8 cellular contexts compared by ENCODE assay signal in the genomic region with DNA sequence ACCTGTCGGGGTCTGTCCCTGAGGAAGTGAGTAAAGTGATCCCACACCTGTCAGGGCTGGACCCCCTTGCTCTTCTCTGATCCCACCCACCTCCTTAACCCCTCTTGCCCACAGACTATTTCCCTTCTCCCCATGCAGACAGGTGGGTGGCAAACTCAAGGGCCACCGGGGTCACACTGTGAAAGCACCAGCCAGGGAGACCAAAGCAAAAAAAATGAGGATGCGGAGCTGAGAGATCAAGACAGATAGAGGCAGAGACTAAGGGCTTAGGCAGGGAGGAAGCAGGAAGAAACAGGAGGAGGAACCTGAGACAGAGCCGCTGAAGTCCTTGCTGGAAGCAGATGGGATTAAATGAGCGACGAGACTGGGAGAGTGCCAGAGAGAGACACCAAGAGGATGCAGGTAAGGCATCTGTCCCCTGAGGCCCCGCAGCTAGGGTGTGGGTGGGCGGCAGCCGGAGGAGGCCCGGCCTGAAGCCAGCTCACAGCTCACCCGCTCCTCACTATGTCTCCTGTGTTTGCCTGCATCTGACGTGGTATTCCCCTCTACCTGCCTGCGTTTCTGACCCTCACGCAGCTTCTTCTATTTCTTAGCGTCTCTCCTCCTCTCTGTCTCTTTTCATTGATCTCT. TPM values are rescaled to one million over a fixed set of nuclear protein-coding genes. Genes with fewer than 3 reads are reported as not detected.
DNase-seq lines count a peak whose midpoint lies in the region; ATAC-seq and TF ChIP-seq lines count a peak whose summit lies in the region.

No MANE protein-coding gene starts in this region.

- intact Hi-C loops in activated T-helper 2 cell treated with anti-CD3 and anti-CD28 coated beads, Interferon-gamma antibody, Interleukin-2, Interleukin-4, amounts not matched to agents 10 μg/mL and 5 μg/mL and 100 μg/mL, durations not matched to agents 14 hours and 24 hours and 36 hours (cut with micrococcal nuclease) = no loop called here

- H3K27me3 ChIP-seq in kidney epithelial cell (ENCODE audit: control insufficient read depth, insufficient read depth, low read length) = no peaks in the 10 kb centered on the region
- H3K27me3 ChIP-seq in tibial nerve = no peaks in the 10 kb centered on the region

- H3K4me3 ChIP-seq in kidney epithelial cell (ENCODE audit: low read depth, low read length) = peak overlapping the region; percentile 43
- peak overlapping the region; percentile 49 to 71 (median 57) for H3K4me3 ChIP-seq in tibial nerve

- H3K36me3 ChIP-seq in kidney epithelial cell (ENCODE audit: control insufficient read depth, insufficient read depth, low read length) = no peaks in the 10 kb centered on the region
- peaks cover 0 to 13% (median 0%) of the 10 kb centered on the region in 3 donors for H3K36me3 ChIP-seq in tibial nerve

- H3K4me1 Mint-ChIP-seq in activated T-cell treated with anti-CD3 and anti-CD28 coated beads, Interleukin-2, amount 50 U/mL, for 24 hours (ENCODE audit: low read depth) = peaks cover 17% of the 10 kb centered on the region
- H3K4me1 Mint-ChIP-seq in activated T-helper 2 cell treated with anti-CD3 and anti-CD28 coated beads, Interferon-gamma antibody, Interleukin-2, Interleukin-4, amounts not matched to agents 10 μg/mL and 5 μg/mL and 100 μg/mL, durations not matched to agents 14 hours and 24 hours and 36 hours (ENCODE audit: low read depth) = peaks cover 14% of the 10 kb centered on the region

- no peak for TF ChIP-seq CTCF in kidney epithelial cell (IDR thresholded peaks at IDR 0.05; ENCODE audit: insufficient read depth, low read length, poor library complexity, severe bottlenecking)
- no peak for TF ChIP-seq CTCF in tibial nerve (IDR thresholded peaks at IDR 0.05)

- H3K9me3 ChIP-seq in tibial nerve = no peaks in the 10 kb centered on the region

- TF ChIP-seq EP300 in tibial nerve (IDR thresholded peaks at IDR 0.05) = no peak

- peaks cover 22% of the 10 kb centered on the region for H3K36me3 Mint-ChIP-seq in activated T-cell treated with anti-CD3 and anti-CD28 coated beads, Interleukin-2, amount 50 U/mL, for 24 hours (ENCODE audit: low read depth)
- peaks cover 4% of the 10 kb centered on the region for H3K36me3 Mint-ChIP-seq in activated T-helper 2 cell treated with anti-CD3 and anti-CD28 coated beads, Interferon-gamma antibody, Interleukin-2, Interleukin-4, amounts not matched to agents 10 μg/mL and 5 μg/mL and 100 μg/mL, durations not matched to agents 14 hours and 24 hours and 36 hours (ENCODE audit: low read depth)

- H3K27me3 Mint-ChIP-seq in activated T-cell treated with anti-CD3 and anti-CD28 coated beads, Interleukin-2, amount 50 U/mL, for 24 hours = peaks cover 21% of the 10 kb centered on the region
- no peaks in the 10 kb centered on the region for H3K27me3 Mint-ChIP-seq in activated T-helper 2 cell treated with anti-CD3 and anti-CD28 coated beads, Interferon-gamma antibody, Interleukin-2, Interleukin-4, amounts not matched to agents 10 μg/mL and 5 μg/mL and 100 μg/mL, durations not matched to agents 14 hours and 24 hours and 36 hours (ENCODE audit: low read depth)

- no peak for DNase-seq in activated T-cell treated with anti-CD3 and anti-CD28 coated beads, Interleukin-2, amount 50 U/mL, for 24 hours
- DNase-seq in activated T-cell treated with anti-CD3 and anti-CD28 coated beads, Interleukin-2, amount 50 U/mL, for 1 hour = no peak
- DNase-seq in activated T-helper 2 cell treated with anti-CD3 and anti-CD28 coated beads, Interferon-gamma antibody, Interleukin-2, Interleukin-4, amounts not matched to agents 10 μg/mL and 5 μg/mL and 100 μg/mL, durations not matched to agents 14 hours and 24 hours and 36 hours (ENCODE audit: low spot score) = no peak
- DNase-seq in kidney epithelial cell (ENCODE audit: low read depth) (no peak), tibial nerve (ENCODE audit: low spot score in 2 of 2) (no peak)

- ATAC-seq in HG03378 (IDR thresholded peaks at IDR 0.05; ENCODE audit: unreplicated experiment) = no peak
- no peak for ATAC-seq in HG03097 (IDR thresholded peaks at IDR 0.05; ENCODE audit: low FRiP score, unreplicated experiment)
- ATAC-seq in HG02588 (IDR thresholded peaks at IDR 0.05; ENCODE audit: unreplicated experiment) = no peak

- peak overlapping the region; percentile 74 for H3K4me3 Mint-ChIP-seq in activated T-cell treated with anti-CD3 and anti-CD28 coated beads, Interleukin-2, amount 50 U/mL, for 24 hours
- peak overlapping the region; percentile 87 for H3K4me3 Mint-ChIP-seq in activated T-helper 2 cell treated with anti-CD3 and anti-CD28 coated beads, Interferon-gamma antibody, Interleukin-2, Interleukin-4, amounts not matched to agents 10 μg/mL and 5 μg/mL and 100 μg/mL, durations not matched to agents 14 hours and 24 hours and 36 hours (ENCODE audit: low read depth)

- no peak for TF ChIP-seq POLR2A in tibial nerve (IDR thresholded peaks at IDR 0.05)

- H3K4me1 ChIP-seq in tibial nerve = peaks cover 0 to 6% (median 3%) of the 10 kb centered on the region in 4 donors

- 36 to 54% methylated on average over 10 to 15 of the region's 15 CpGs for WGBS in tibial nerve, 2 donors

- no peaks in the 10 kb centered on the region for H3K9me3 Mint-ChIP-seq in activated T-cell treated with anti-CD3 and anti-CD28 coated beads, Interleukin-2, amount 50 U/mL, for 24 hours
- no peaks in the 10 kb centered on the region for H3K9me3 Mint-ChIP-seq in activated T-helper 2 cell treated with anti-CD3 and anti-CD28 coated beads, Interferon-gamma antibody, Interleukin-2, Interleukin-4, amounts not matched to agents 10 μg/mL and 5 μg/mL and 100 μg/mL, durations not matched to agents 14 hours and 24 hours and 36 hours

- H3K27ac ChIP-seq in tibial nerve = peak overlapping the region in 3 of 4 donors; percentile 78 to 89 (median 86)

- H3K27ac Mint-ChIP-seq in activated T-cell treated with anti-CD3 and anti-CD28 coated beads, Interleukin-2, amount 50 U/mL, for 24 hours = peak overlapping the region; percentile 69
- H3K27ac Mint-ChIP-seq in activated T-helper 2 cell treated with anti-CD3 and anti-CD28 coated beads, Interferon-gamma antibody, Interleukin-2, Interleukin-4, amounts not matched to agents 10 μg/mL and 5 μg/mL and 100 μg/mL, durations not matched to agents 14 hours and 24 hours and 36 hours = peak overlapping the region; percentile 64

RNA-seq across cellular contexts. Expression of gene TIMM17B, which starts 7.2 kb away (rescaled TPM):
- total RNA-seq in activated T-helper 2 cell treated with anti-CD3 and anti-CD28 coated beads, Interferon-gamma antibody, Interleukin-2, Interleukin-4, amounts not matched to agents 10 μg/mL and 5 μg/mL and 100 μg/mL, durations not matched to agents 14 hours and 24 hours and 36 hours = 66.2 and 71.6 TPM in 2 replicates
- total RNA-seq in kidney epithelial cell = 89.4 and 100 TPM in 2 replicates
- 10 to 100 TPM; 42.0 to 66.6 (median 47.1) TPM for total RNA-seq in tibial nerve

RNA-seq across cellular contexts. Expression of gene PQBP1, which starts 7.3 kb away (rescaled TPM):
- total RNA-seq in activated T-helper 2 cell treated with anti-CD3 and anti-CD28 coated beads, Interferon-gamma antibody, Interleukin-2, Interleukin-4, amounts not matched to agents 10 μg/mL and 5 μg/mL and 100 μg/mL, durations not matched to agents 14 hours and 24 hours and 36 hours = 97.3 and 103 TPM in 2 replicates
- total RNA-seq in kidney epithelial cell = 73.2 and 92.5 TPM in 2 replicates
- total RNA-seq in tibial nerve = 10 to 100 TPM; 40.4 to 60.3 (median 48.7) TPM

RNA-seq across cellular contexts. Expression of gene SLC35A2, which starts 21.0 kb away (rescaled TPM):
- total RNA-seq in activated T-helper 2 cell treated with anti-CD3 and anti-CD28 coated beads, Interferon-gamma antibody, Interleukin-2, Interleukin-4, amounts not matched to agents 10 μg/mL and 5 μg/mL and 100 μg/mL, durations not matched to agents 14 hours and 24 hours and 36 hours = 18.3 and 21.9 TPM in 2 replicates
- total RNA-seq in kidney epithelial cell (34.3 and 40.9 TPM in 2 replicates), tibial nerve (10 to 100 TPM; 17.0 to 35.5 (median 17.1) TPM)

RNA-seq across cellular contexts. Expression of gene PIM2, which starts 28.4 kb away (rescaled TPM):
- total RNA-seq in activated T-helper 2 cell treated with anti-CD3 and anti-CD28 coated beads, Interferon-gamma antibody, Interleukin-2, Interleukin-4, amounts not matched to agents 10 μg/mL and 5 μg/mL and 100 μg/mL, durations not matched to agents 14 hours and 24 hours and 36 hours = 313 and 315 TPM in 2 replicates
- total RNA-seq in kidney epithelial cell (6.8 and 7.9 TPM in 2 replicates), tibial nerve (1 to 10 TPM; 4.9 to 8.4 (median 6.8) TPM)

RNA-seq across cellular contexts. Expression of gene PCSK1N, which starts 55.0 kb away (rescaled TPM):
- 0.18 and 0.23 TPM in 2 replicates for total RNA-seq in activated T-helper 2 cell treated with anti-CD3 and anti-CD28 coated beads, Interferon-gamma antibody, Interleukin-2, Interleukin-4, amounts not matched to agents 10 μg/mL and 5 μg/mL and 100 μg/mL, durations not matched to agents 14 hours and 24 hours and 36 hours
- total RNA-seq in kidney epithelial cell (42.5 and 66.6 TPM in 2 replicates), tibial nerve (10 to 100 TPM in 1 of 4 donors, 1 to 10 TPM in 3; 5.0 to 21.8 (median 7.3) TPM)
